In the genomic region with DNA sequence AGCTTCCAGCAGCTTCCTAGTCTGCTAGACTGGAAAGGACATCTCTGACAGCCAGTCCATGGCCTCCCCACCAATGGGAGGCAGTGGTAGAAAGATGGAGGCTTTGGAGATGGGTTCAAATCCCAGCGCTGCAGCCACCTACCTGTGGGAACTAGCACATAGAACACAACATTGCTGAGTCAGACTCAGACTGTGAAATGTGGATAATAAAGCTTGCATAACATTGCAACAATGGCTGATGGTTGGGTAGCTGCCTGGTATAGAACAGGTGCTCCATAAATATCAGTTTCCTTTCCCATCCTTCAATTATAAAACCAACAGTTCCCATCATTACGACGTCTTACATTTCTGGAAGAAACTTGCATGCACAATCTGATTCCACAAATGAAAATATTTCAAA, we compare ENCODE assay signal across 28 cellular contexts.
"Had no signal": no experiment of that assay in that cellular context is flagged by ENCODE, and none has a peak within 500 bp of the region (broad histone marks: within the 10 kb centered on the region; RNA-seq: fewer than 3 reads in every experiment).

No MANE protein-coding gene starts in this region.

- H3K4me3 ChIP-seq: pancreas, prostate gland, right lobe of liver, sigmoid colon, skin epidermis, smooth muscle cell, spleen, suprapubic skin, testis, tibial artery, transverse colon, upper lobe of right lung, uterus had no signal

- H3K4me1 ChIP-seq: pancreas, prostate gland, right lobe of liver, spleen, suprapubic skin, testis, uterus had no signal

- DNase-seq: naive thymus-derived CD8-positive, alpha-beta T cell; nephron progenitor cell; pancreas; right cardiac atrium; right lobe of liver; sigmoid colon; spleen; stimulated activated CD4-positive, alpha-beta T cell treated with anti-CD3 and anti-CD28 coated beads, Interleukin-12 subunit alpha, Interleukin-12 subunit beta, amount 100 ng/mL, for 4 hours; stimulated activated CD4-positive, alpha-beta T cell treated with anti-CD3 and anti-CD28 coated beads, Interleukin-1b, Interleukin-23, amount 100 ng/mL, for 48 hours; stimulated activated CD4-positive, alpha-beta T cell treated with anti-CD3 and anti-CD28 coated beads, Interleukin-4, amount 100 ng/mL, for 1 hour; stimulated activated CD4-positive, alpha-beta T cell treated with anti-CD3 and anti-CD28 coated beads, Interleukin-4, amount 100 ng/mL, for 4 hours; stimulated activated CD8-positive, alpha-beta memory T cell treated with anti-CD3 and anti-CD28 coated beads, Interleukin-4, amount 100 ng/mL, for 48 hours; stimulated activated naive CD4-positive, alpha-beta T cell; stimulated activated naive CD8-positive, alpha-beta T cell treated with anti-CD3 and anti-CD28 coated beads, Interleukin-15, amount 100 ng/mL, for 72 hours; stimulated activated naive CD8-positive, alpha-beta T cell treated with anti-CD3 and anti-CD28 coated beads, Interleukin-15, Interleukin-2, amounts not matched to agents 100 U/mL and 50 U/mL, for 24 hours; substantia nigra; testis; tibial artery; transverse colon; upper lobe of right lung; uterus had no signal

- H3K36me3 ChIP-seq: neutrophil, pancreas, prostate gland, right lobe of liver, sigmoid colon, spleen, suprapubic skin, tibial artery, transverse colon, upper lobe of right lung, uterus had no signal

- H3K27me3 ChIP-seq: pancreas, right lobe of liver, sigmoid colon, suprapubic skin, testis, uterus had no signal

- H3K27ac ChIP-seq: neutrophil, pancreas, prostate gland, right lobe of liver, sigmoid colon, skin epidermis, spleen, suprapubic skin, testis, tibial artery, transverse colon, upper lobe of right lung, uterus had no signal

- ATAC-seq: naive thymus-derived CD8-positive, alpha-beta T cell; natural killer cell treated with Interleukin-12 subunit alpha and Interleukin-12 subunit beta and Interleukin-15 and Interleukin-18, amount 100 ng/mL, for 72 hours; pancreas; right cardiac atrium; right lobe of liver; stimulated activated memory B cell treated with anti-CD40 and anti-IgM and Interleukin-4, amounts not matched to agents 10 μg/mL and 1 μg/mL and 100 μg/mL, for 72 hours; stimulated activated naive CD8-positive, alpha-beta T cell treated with anti-CD3 and anti-CD28 coated beads, Interleukin-15, amount 100 ng/mL, for 72 hours; stimulated activated naive CD8-positive, alpha-beta T cell treated with anti-CD3 and anti-CD28 coated beads, Interleukin-15, Interleukin-2, amounts not matched to agents 100 U/mL and 50 U/mL, for 24 hours; upper lobe of right lung had no signal

- H3K4me2 ChIP-seq: smooth muscle cell had no signal

- H3K9me3 ChIP-seq: neutrophil, pancreas, prostate gland, right lobe of liver, sigmoid colon, spleen, suprapubic skin, testis, tibial artery, transverse colon, upper lobe of right lung, uterus had no signal
